In genomic region chr20:46810442-46811327, GRCh38 we compare ENCODE assay signal across 12 cellular contexts.
DNase-seq lines count a peak whose midpoint lies in the region; ATAC-seq lines count a peak whose summit lies in the region.
"Had no signal": no experiment of that assay in that cellular context is flagged by ENCODE, and none has a peak within 500 bp of the region (broad histone marks: within the 10 kb centered on the region; RNA-seq: fewer than 3 reads in every experiment).

No MANE protein-coding gene starts in this region.

- H3K4me3 Mint-ChIP-seq in activated CD4-positive, alpha-beta T cell treated with anti-CD3 and anti-CD28 coated beads for 36 hours = no peak overlapping the region

- POLR2A ChIA-PET in activated CD4-positive, alpha-beta T cell treated with anti-CD3 and anti-CD28 coated beads for 36 hours (lab: Charles Lee) = no interaction called here

- no peaks in the 10 kb centered on the region for H3K36me3 Mint-ChIP-seq in activated CD4-positive, alpha-beta T cell treated with anti-CD3 and anti-CD28 coated beads for 36 hours (ENCODE audit: low read depth)

- DNase-seq in D341Med (ENCODE audit: low spot score) (peak; percentile 59), NCI-H1105 (lab: John Stamatoyannopoulos, UW) (peak; percentile 78), NCI-H748 treated with DMSO at 0.1 percent for 48 hours (lab: John Stamatoyannopoulos, UW) (peak; percentile 24), left colon (no peak), superior temporal gyrus (ENCODE audit: extremely low spot score) (no peak)
- no peak for DNase-seq in activated CD4-positive, alpha-beta T cell treated with anti-CD3 and anti-CD28 coated beads for 36 hours
- DNase-seq: activated T-cell treated with anti-CD3 and anti-CD28 coated beads for 4 hours, dermis blood vessel endothelial cell, HCEC 1CT had no signal

- no peaks in the 10 kb centered on the region for H3K4me1 Mint-ChIP-seq in activated CD4-positive, alpha-beta T cell treated with anti-CD3 and anti-CD28 coated beads for 36 hours

- CTCF ChIA-PET in activated CD4-positive, alpha-beta T cell treated with anti-CD3 and anti-CD28 coated beads for 36 hours (lab: Charles Lee) = interaction anchor here (0.7 kb wide), 1 partner anchor 59 kb away, joined by 3 read pairs; no protein-coding TSS in a partner anchor

- intact Hi-C loops in left colon (cut with DNase I, micrococcal nuclease) = no loop called here
- intact Hi-C loops in activated CD4-positive, alpha-beta T cell treated with anti-CD3 and anti-CD28 coated beads for 36 hours (cut with DNase I, micrococcal nuclease) = no loop called here

- no peak overlapping the region for H3K27ac Mint-ChIP-seq in activated CD4-positive, alpha-beta T cell treated with anti-CD3 and anti-CD28 coated beads for 36 hours

- H3K9me3 Mint-ChIP-seq in activated CD4-positive, alpha-beta T cell treated with anti-CD3 and anti-CD28 coated beads for 36 hours (ENCODE audit: low read depth) = no peaks in the 10 kb centered on the region

- ATAC-seq in left colon = peak; percentile 58
- ATAC-seq in GM21529 (IDR thresholded peaks at IDR 0.05; ENCODE audit: unreplicated experiment) = no peak
- ATAC-seq in activated CD4-positive, alpha-beta T cell treated with anti-CD3 and anti-CD28 coated beads for 36 hours = no peak
- no peak for ATAC-seq in HG02678 (IDR thresholded peaks at IDR 0.05; ENCODE audit: unreplicated experiment)
- ATAC-seq: activated CD4-positive, CD25-positive, alpha-beta regulatory T cell treated with anti-CD3 and anti-CD28 coated beads, Interleukin-2, amount 50 U/mL, for 24 hours had no signal

- H3K27me3 Mint-ChIP-seq in activated CD4-positive, alpha-beta T cell treated with anti-CD3 and anti-CD28 coated beads for 36 hours = peaks cover 29% of the 10 kb centered on the region

Comparison
In these comparisons a context has a peak if more than half of its experiments do, and no peak if none do; other contexts are left out.
1. DNase-seq: peak in D341Med (single experiment), NCI-H1105 (single experiment) and NCI-H748 treated with DMSO at 0.1 percent for 48 hours (single experiment); none in left colon (0 of 2), activated CD4-positive, alpha-beta T cell treated with anti-CD3 and anti-CD28 coated beads for 36 hours (single experiment) and superior temporal gyrus (single experiment).